20 cellular contexts compared by ENCODE assay signal in genomic region chr16:16015849-16016248, GRCh38.
A peak's percentile ranks its signal among the peaks of the same experiment; 100 is the strongest.
DNase-seq lines count a peak whose midpoint lies in the region; ATAC-seq and TF ChIP-seq lines count a peak whose summit lies in the region.
"Had no signal": no experiment of that assay in that cellular context is flagged by ENCODE, and none has a peak within 500 bp of the region (broad histone marks: within the 10 kb centered on the region; RNA-seq: fewer than 3 reads in every experiment).

No MANE protein-coding gene starts in this region.

- H3K27ac Mint-ChIP-seq in activated CD4-positive, alpha-beta memory T cell treated with anti-CD3 and anti-CD28 coated beads for 36 hours, result peak overlapping the region; percentile 46
- H3K27ac Mint-ChIP-seq in activated CD4-positive, alpha-beta memory T cell treated with anti-CD3 and anti-CD28 coated beads, Interleukin-2, amount 10 ng/mL, durations not matched to agents 7 days and 5 days, result no peak overlapping the region
- no peak overlapping the region for H3K27ac Mint-ChIP-seq in stimulated activated memory B cell treated with anti-CD40 and anti-IgM and Interleukin-4, amounts not matched to agents 10 μg/mL and 1 μg/mL and 100 μg/mL, for 72 hours
- H3K27ac Mint-ChIP-seq: CD4-positive, alpha-beta T cell; endodermal cell had no signal

- peaks cover 60% of the 10 kb centered on the region for H3K4me1 ChIP-seq in PC-9 (replicated peaks; ENCODE audit: insufficient read depth)
- peaks cover 0 to 48% (median 18%) of the 10 kb centered on the region in 3 donors for H3K4me1 ChIP-seq in esophagus squamous epithelium
- H3K4me1 ChIP-seq in subcutaneous abdominal adipose tissue (ENCODE audit: control insufficient read depth in 5 of 5, insufficient read depth in 5 of 5, low read length in 5 of 5), result peaks cover 6 to 34% (median 24%) of the 10 kb centered on the region in 5 donors
- H3K4me1 ChIP-seq: colonic mucosa had no signal

- no peaks in the 10 kb centered on the region for H3K27me3 Mint-ChIP-seq in activated CD4-positive, alpha-beta memory T cell treated with anti-CD3 and anti-CD28 coated beads for 36 hours
- no peaks in the 10 kb centered on the region for H3K27me3 Mint-ChIP-seq in activated CD4-positive, alpha-beta memory T cell treated with anti-CD3 and anti-CD28 coated beads, Interleukin-2, amount 10 ng/mL, durations not matched to agents 7 days and 5 days
- no peaks in the 10 kb centered on the region for H3K27me3 Mint-ChIP-seq in stimulated activated memory B cell treated with anti-CD40 and anti-IgM and Interleukin-4, amounts not matched to agents 10 μg/mL and 1 μg/mL and 100 μg/mL, for 72 hours
- H3K27me3 Mint-ChIP-seq: CD4-positive, alpha-beta T cell had no signal

- in situ Hi-C loops in brain microvascular endothelial cell (cut with HindIII; ENCODE audit: low pct_ligation_motif_present, low sequenced_read_pairs), result no loop called here

- H3K9me3 Mint-ChIP-seq in activated CD4-positive, alpha-beta memory T cell treated with anti-CD3 and anti-CD28 coated beads for 36 hours, result no peaks in the 10 kb centered on the region
- no peaks in the 10 kb centered on the region for H3K9me3 Mint-ChIP-seq in activated CD4-positive, alpha-beta memory T cell treated with anti-CD3 and anti-CD28 coated beads, Interleukin-2, amount 10 ng/mL, durations not matched to agents 7 days and 5 days
- no peaks in the 10 kb centered on the region for H3K9me3 Mint-ChIP-seq in stimulated activated memory B cell treated with anti-CD40 and anti-IgM and Interleukin-4, amounts not matched to agents 10 μg/mL and 1 μg/mL and 100 μg/mL, for 72 hours
- H3K9me3 Mint-ChIP-seq: CD4-positive, alpha-beta T cell; endodermal cell had no signal

- peaks cover 45% of the 10 kb centered on the region for H3K36me3 Mint-ChIP-seq in activated CD4-positive, alpha-beta memory T cell treated with anti-CD3 and anti-CD28 coated beads for 36 hours
- H3K36me3 Mint-ChIP-seq in activated CD4-positive, alpha-beta memory T cell treated with anti-CD3 and anti-CD28 coated beads, Interleukin-2, amount 10 ng/mL, durations not matched to agents 7 days and 5 days (ENCODE audit: low read depth), result peaks cover 42% of the 10 kb centered on the region
- peaks cover 72% of the 10 kb centered on the region for H3K36me3 Mint-ChIP-seq in stimulated activated memory B cell treated with anti-CD40 and anti-IgM and Interleukin-4, amounts not matched to agents 10 μg/mL and 1 μg/mL and 100 μg/mL, for 72 hours

- H3F3A ChIP-seq in PC-9 (ENCODE audit: insufficient read depth, low read depth), result peaks cover 79% of the 10 kb centered on the region

- no peak overlapping the region for H3K4me3 ChIP-seq in PC-9
- no peak overlapping the region for H3K4me3 ChIP-seq in esophagus squamous epithelium
- no peak overlapping the region for H3K4me3 ChIP-seq in subcutaneous abdominal adipose tissue (ENCODE audit: low read depth in 1 of 5, low read length in 5 of 5)
- no peak overlapping the region for H3K4me3 ChIP-seq in brain microvascular endothelial cell (ENCODE audit: low read depth, low read length)
- H3K4me3 ChIP-seq: colonic mucosa, K562 had no signal

- intact Hi-C loops in activated CD4-positive, alpha-beta memory T cell treated with anti-CD3 and anti-CD28 coated beads for 36 hours (cut with micrococcal nuclease), result no loop called here
- intact Hi-C loops in PC-9 (cut with micrococcal nuclease; ENCODE audit: unreplicated experiment) (loop anchor here (5.0 kb wide), 1 partner anchor 139 kb away; no protein-coding TSS in a partner anchor), esophagus squamous epithelium (cut with DNase I) (no loop called here)

- H3K9ac ChIP-seq in subcutaneous abdominal adipose tissue (ENCODE audit: low read length in 5 of 5), result no peak overlapping the region

- BruUV-seq in PC-9 (replicated peaks; lab: Mats Ljungman, UMichigan), result no TSS peak

- no peaks in the 10 kb centered on the region for H3K9me3 ChIP-seq in PC-9 (ENCODE audit: insufficient read depth, low read depth)
- no peaks in the 10 kb centered on the region for H3K9me3 ChIP-seq in esophagus squamous epithelium
- no peaks in the 10 kb centered on the region for H3K9me3 ChIP-seq in subcutaneous abdominal adipose tissue (ENCODE audit: control insufficient read depth in 5 of 5, low read length in 5 of 5)
- H3K9me3 ChIP-seq: colonic mucosa had no signal

- DNase-seq in activated CD4-positive, alpha-beta memory T cell treated with anti-CD3 and anti-CD28 coated beads for 36 hours, result no peak
- DNase-seq in activated CD4-positive, alpha-beta memory T cell treated with anti-CD3 and anti-CD28 coated beads, Interleukin-2, amount 10 ng/mL, durations not matched to agents 7 days and 5 days, result no peak
- no peak for DNase-seq in PC-9
- no peak for DNase-seq in esophagus squamous epithelium (lab: John Stamatoyannopoulos, UW)
- DNase-seq in brain microvascular endothelial cell, result no peak
- no peak for DNase-seq in dermis blood vessel endothelial cell
- DNase-seq: activated effector memory CD4-positive, alpha-beta T cell treated with Interleukin-2 at 50 U/mL for 16 hours; CD4-positive, alpha-beta T cell; colonic mucosa; endodermal cell; glutamatergic neuron; kidney glomerular epithelial cell; MM.1S; NCI-H1436; nucleus accumbens; stimulated activated CD4-positive, alpha-beta T cell treated with anti-CD3 and anti-CD28 coated beads, Interleukin-2, amount 100 ng/mL, for 48 hours had no signal

- 87 to 91% methylated on average over 4 to 7 of the region's 8 CpGs for WGBS in esophagus squamous epithelium, 2 donors

- TF ChIP-seq POLR2A in esophagus squamous epithelium (IDR thresholded peaks at IDR 0.05), result no peak

- no peak for TF ChIP-seq CTCF in PC-9 (conservative IDR thresholded peaks at IDR 0.05)
- no peak for TF ChIP-seq CTCF in esophagus squamous epithelium (IDR thresholded peaks at IDR 0.05)
- TF ChIP-seq CTCF in brain microvascular endothelial cell (IDR thresholded peaks at IDR 0.05; ENCODE audit: low read depth, low read length, missing control alignments), result no peak

- POLR2A ChIA-PET in activated CD4-positive, alpha-beta memory T cell treated with anti-CD3 and anti-CD28 coated beads for 36 hours (lab: Charles Lee), result interaction anchor here (1.2 kb wide), 1 partner anchor 10 kb away, joined by 5 read pairs; no protein-coding TSS in a partner anchor
- POLR2A ChIA-PET in activated CD4-positive, alpha-beta memory T cell treated with anti-CD3 and anti-CD28 coated beads, Interleukin-2, amount 10 ng/mL, durations not matched to agents 7 days and 5 days (lab: Charles Lee), result interaction anchor here (1.6 to 2.0 kb wide), 2 partner anchors 10 to 11 kb away, joined by 3 to 4 read pairs; no protein-coding TSS in a partner anchor
- POLR2A ChIA-PET in PC-9 (lab: Charles Lee; ENCODE audit: unreplicated experiment), result no interaction called here

- peaks cover 12% of the 10 kb centered on the region for H3K4me1 Mint-ChIP-seq in activated CD4-positive, alpha-beta memory T cell treated with anti-CD3 and anti-CD28 coated beads for 36 hours (ENCODE audit: low read depth)
- peaks cover 11% of the 10 kb centered on the region for H3K4me1 Mint-ChIP-seq in activated CD4-positive, alpha-beta memory T cell treated with anti-CD3 and anti-CD28 coated beads, Interleukin-2, amount 10 ng/mL, durations not matched to agents 7 days and 5 days
- H3K4me1 Mint-ChIP-seq in stimulated activated memory B cell treated with anti-CD40 and anti-IgM and Interleukin-4, amounts not matched to agents 10 μg/mL and 1 μg/mL and 100 μg/mL, for 72 hours, result peaks cover 11% of the 10 kb centered on the region
- H3K4me1 Mint-ChIP-seq: endodermal cell had no signal

- H2AFZ ChIP-seq in PC-9, result no peak overlapping the region

- peak overlapping the region; percentile 27; the same call in 1 of the 2 replicates for H3K27ac ChIP-seq in PC-9
- H3K27ac ChIP-seq in esophagus squamous epithelium, result peak overlapping the region; percentile 26 to 62 (median 54)
- H3K27ac ChIP-seq in subcutaneous abdominal adipose tissue (ENCODE audit: low read depth, low read length), result peak overlapping the region; percentile 35
- H3K27ac ChIP-seq in brain microvascular endothelial cell, result no peak overlapping the region
- H3K27ac ChIP-seq: colonic mucosa had no signal

- no peak overlapping the region for H3K4me3 Mint-ChIP-seq in activated CD4-positive, alpha-beta memory T cell treated with anti-CD3 and anti-CD28 coated beads for 36 hours
- H3K4me3 Mint-ChIP-seq in activated CD4-positive, alpha-beta memory T cell treated with anti-CD3 and anti-CD28 coated beads, Interleukin-2, amount 10 ng/mL, durations not matched to agents 7 days and 5 days, result no peak overlapping the region
- H3K4me3 Mint-ChIP-seq in stimulated activated memory B cell treated with anti-CD40 and anti-IgM and Interleukin-4, amounts not matched to agents 10 μg/mL and 1 μg/mL and 100 μg/mL, for 72 hours, result no peak overlapping the region
- H3K4me3 Mint-ChIP-seq: CD4-positive, alpha-beta T cell; endodermal cell had no signal

- H4K20me1 ChIP-seq in PC-9 (ENCODE audit: insufficient read depth), result no peaks in the 10 kb centered on the region

- H3K36me3 ChIP-seq in PC-9 (ENCODE audit: low read depth) (peaks cover 41% of the 10 kb centered on the region), esophagus squamous epithelium (peaks cover 6 to 98% (median 7%) of the 10 kb centered on the region in 3 donors), subcutaneous abdominal adipose tissue (ENCODE audit: control insufficient read depth in 5 of 5, insufficient read depth in 5 of 5, low read length in 5 of 5) (peaks cover 0 to 47% (median 19%) of the 10 kb centered on the region in 5 donors), brain microvascular endothelial cell (replicated peaks) (peaks cover 36% of the 10 kb centered on the region)
- H3K36me3 ChIP-seq: colonic mucosa had no signal

- H3K27me3 ChIP-seq in PC-9 (ENCODE audit: insufficient read depth, low read depth), result no peaks in the 10 kb centered on the region
- no peaks in the 10 kb centered on the region for H3K27me3 ChIP-seq in esophagus squamous epithelium
- no peaks in the 10 kb centered on the region for H3K27me3 ChIP-seq in subcutaneous abdominal adipose tissue (ENCODE audit: control insufficient read depth in 5 of 5, insufficient read depth in 4 of 5, low read length in 5 of 5)
- H3K27me3 ChIP-seq in brain microvascular endothelial cell (replicated peaks), result no peaks in the 10 kb centered on the region
- H3K27me3 ChIP-seq: colonic mucosa had no signal

- peaks cover 51% of the 10 kb centered on the region for H3K79me2 ChIP-seq in PC-9 (ENCODE audit: low read depth)

- H3K9me2 ChIP-seq in PC-9 (ENCODE audit: insufficient read depth), result no peaks in the 10 kb centered on the region

- no peak for ATAC-seq in stimulated activated memory B cell treated with anti-CD40 and anti-IgM and Interleukin-4, amounts not matched to agents 10 μg/mL and 1 μg/mL and 100 μg/mL, for 72 hours
- ATAC-seq: K562, Right ventricle myocardium inferior had no signal

- CTCF ChIA-PET in activated CD4-positive, alpha-beta memory T cell treated with anti-CD3 and anti-CD28 coated beads for 36 hours (lab: Charles Lee), result no interaction called here
- CTCF ChIA-PET in activated CD4-positive, alpha-beta memory T cell treated with anti-CD3 and anti-CD28 coated beads, Interleukin-2, amount 10 ng/mL, durations not matched to agents 7 days and 5 days (lab: Charles Lee), result interaction anchor here (0.5 to 0.7 kb wide), 2 partner anchors 10 to 17 kb away, joined by 3 to 5 read pairs; no protein-coding TSS in a partner anchor
- CTCF ChIA-PET in PC-9 (lab: Charles Lee), result interaction anchor here (0.6 kb wide), 1 partner anchor 59 kb away, joined by 5 read pairs; no protein-coding TSS in a partner anchor

- no peak overlapping the region for H3K4me2 ChIP-seq in PC-9
